8 cellular contexts compared by ENCODE assay signal in the genomic region with DNA sequence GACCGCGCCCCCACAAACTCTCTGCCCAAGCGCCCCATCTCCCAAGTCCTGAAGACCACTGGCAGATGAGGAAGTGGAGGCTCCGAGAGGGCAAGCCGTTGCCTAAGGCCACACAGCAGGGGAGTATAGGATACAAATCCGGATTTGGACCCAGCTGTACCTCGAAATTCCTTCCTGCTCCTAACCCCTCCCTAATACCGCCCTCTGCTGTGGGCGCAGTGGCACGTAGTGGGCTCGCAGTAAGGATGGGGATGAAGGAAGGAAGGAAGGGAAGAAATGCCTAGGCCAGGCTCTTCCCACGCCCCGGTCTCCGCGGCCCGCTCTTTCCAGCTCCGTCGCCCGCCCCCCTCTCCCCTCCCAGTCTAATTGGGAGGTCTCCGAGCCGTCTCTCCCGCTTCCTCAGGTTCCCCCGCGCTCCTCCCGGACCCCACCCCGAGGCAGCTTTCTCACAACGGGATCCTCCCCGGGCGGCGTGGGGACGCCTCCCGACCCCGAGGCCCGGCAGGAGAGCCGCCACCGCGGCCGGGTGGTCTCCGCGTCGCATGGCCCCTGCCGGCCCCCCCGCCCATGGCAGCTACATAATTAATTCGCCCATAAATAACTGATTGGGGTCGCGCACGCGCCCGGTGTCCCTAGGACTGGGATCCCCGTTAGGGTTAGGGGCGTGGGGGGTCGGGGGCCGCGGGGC.
DNase-seq lines count a peak whose midpoint lies in the region; ATAC-seq, FAIRE-seq and TF ChIP-seq lines count a peak whose summit lies in the region.

No MANE protein-coding gene starts in this region.

- H3K9me3 Mint-ChIP-seq in CD8-positive, alpha-beta T cell: no peaks in the 10 kb centered on the region

- H3F3A ChIP-seq in neural cell (ENCODE audit: insufficient read depth, low read length, poor library complexity, severe bottlenecking): no peaks in the 10 kb centered on the region

- no peak for ATAC-seq in CD8-positive, alpha-beta T cell
- ATAC-seq in esophagus mucosa (peak; percentile 8), GM21423 (IDR thresholded peaks at IDR 0.05; ENCODE audit: unreplicated experiment) (no peak)

- peak overlapping the region; percentile 19 for H3K4me2 ChIP-seq in neural cell (ENCODE audit: low read length)

- FAIRE-seq in RCC 7860 (lab: Jason Lieb, UNC): no peak

- no peak for DNase-seq in CD8-positive, alpha-beta T cell
- peak; percentile 22 for DNase-seq in RCC 7860 (ENCODE audit: low spot score)
- no peak for DNase-seq in SW 1271 (lab: John Stamatoyannopoulos, UW)
- DNase-seq in NCI-H187 (lab: John Stamatoyannopoulos, UW): no peak
- no peak for DNase-seq in NCI-H146 (lab: John Stamatoyannopoulos, UW)

- no peak overlapping the region for H3K27ac ChIP-seq in CD8-positive, alpha-beta T cell (ENCODE audit: low read depth, low read length)
- H3K27ac ChIP-seq in neural cell (ENCODE audit: low read length): peak overlapping the region; percentile 71

- no peak for TF ChIP-seq CTCF in CD8-positive, alpha-beta T cell (IDR thresholded peaks at IDR 0.05)
- no peak for TF ChIP-seq CTCF in neural cell (IDR thresholded peaks at IDR 0.05; ENCODE audit: poor library complexity, severe bottlenecking)

- CTCF ChIA-PET in CD8-positive, alpha-beta T cell (lab: Charles Lee): no interaction called here

- no peaks in the 10 kb centered on the region for H3K79me2 ChIP-seq in neural cell (replicated peaks; ENCODE audit: insufficient read depth, low read length)

- TF ChIP-seq RAD21 in neural cell (conservative IDR thresholded peaks at IDR 0.05): no peak

- POLR2A ChIA-PET in CD8-positive, alpha-beta T cell (lab: Charles Lee): interaction anchor here (1.0 kb wide), 1 partner anchor 98 kb away, joined by 3 read pairs; no protein-coding TSS in a partner anchor

- no peak overlapping the region for H2AFZ ChIP-seq in neural cell (ENCODE audit: low read depth, low read length)

- H3K36me3 ChIP-seq in CD8-positive, alpha-beta T cell (ENCODE audit: insufficient read depth, low read length): no peaks in the 10 kb centered on the region
- no peaks in the 10 kb centered on the region for H3K36me3 ChIP-seq in neural cell (ENCODE audit: insufficient read depth, low read length)

- peak overlapping the region; percentile 79 for H3K9ac ChIP-seq in neural cell (ENCODE audit: low read length)

- no peaks in the 10 kb centered on the region for H3K27me3 Mint-ChIP-seq in CD8-positive, alpha-beta T cell (ENCODE audit: low read depth)

- peak overlapping the region; percentile 30 for H3K4me3 ChIP-seq in CD8-positive, alpha-beta T cell (ENCODE audit: low read depth, low read length)
- peak overlapping the region; percentile 63 for H3K4me3 ChIP-seq in neural cell (ENCODE audit: low read length)

- no peaks in the 10 kb centered on the region for H3K36me3 Mint-ChIP-seq in CD8-positive, alpha-beta T cell

- peaks cover 13% of the 10 kb centered on the region for H3K4me1 Mint-ChIP-seq in CD8-positive, alpha-beta T cell (ENCODE audit: low read depth)

- no peak for TF ChIP-seq EP300 in neural cell (conservative IDR thresholded peaks at IDR 0.05; ENCODE audit: poor library complexity, severe bottlenecking)

- intact Hi-C loops in CD8-positive, alpha-beta T cell (cut with DNase I, micrococcal nuclease): no loop called here

- H3K27ac Mint-ChIP-seq in CD8-positive, alpha-beta T cell: no peak overlapping the region

- H3K4me3 Mint-ChIP-seq in CD8-positive, alpha-beta T cell: peak overlapping the region; percentile 67

- H3K4me1 ChIP-seq in CD8-positive, alpha-beta T cell (ENCODE audit: insufficient read depth, low read length): peaks cover 25% of the 10 kb centered on the region

- no peaks in the 10 kb centered on the region for H3K9me2 ChIP-seq in neural cell (ENCODE audit: insufficient read depth, low read length)

- no peaks in the 10 kb centered on the region for H3K9me3 ChIP-seq in CD8-positive, alpha-beta T cell (ENCODE audit: low read length)
- no peaks in the 10 kb centered on the region for H3K9me3 ChIP-seq in neural cell (ENCODE audit: low read length)

- peaks cover 3% of the 10 kb centered on the region for H3K27me3 ChIP-seq in CD8-positive, alpha-beta T cell (ENCODE audit: insufficient read depth, low read length)
- H3K27me3 ChIP-seq in neural cell (ENCODE audit: insufficient read depth, low read depth, low read length): no peaks in the 10 kb centered on the region

- no peaks in the 10 kb centered on the region for H4K20me1 ChIP-seq in neural cell (ENCODE audit: insufficient read depth)

TF ChIP-seq in neural cell, 6 proteins besides CTCF, POLR2A, EP300 and RAD21:
- peak; percentile 25 for TF ChIP-seq SMC3 (conservative IDR thresholded peaks at IDR 0.05; ENCODE audit: poor library complexity)
- TF ChIP-seq, protein P1, sequence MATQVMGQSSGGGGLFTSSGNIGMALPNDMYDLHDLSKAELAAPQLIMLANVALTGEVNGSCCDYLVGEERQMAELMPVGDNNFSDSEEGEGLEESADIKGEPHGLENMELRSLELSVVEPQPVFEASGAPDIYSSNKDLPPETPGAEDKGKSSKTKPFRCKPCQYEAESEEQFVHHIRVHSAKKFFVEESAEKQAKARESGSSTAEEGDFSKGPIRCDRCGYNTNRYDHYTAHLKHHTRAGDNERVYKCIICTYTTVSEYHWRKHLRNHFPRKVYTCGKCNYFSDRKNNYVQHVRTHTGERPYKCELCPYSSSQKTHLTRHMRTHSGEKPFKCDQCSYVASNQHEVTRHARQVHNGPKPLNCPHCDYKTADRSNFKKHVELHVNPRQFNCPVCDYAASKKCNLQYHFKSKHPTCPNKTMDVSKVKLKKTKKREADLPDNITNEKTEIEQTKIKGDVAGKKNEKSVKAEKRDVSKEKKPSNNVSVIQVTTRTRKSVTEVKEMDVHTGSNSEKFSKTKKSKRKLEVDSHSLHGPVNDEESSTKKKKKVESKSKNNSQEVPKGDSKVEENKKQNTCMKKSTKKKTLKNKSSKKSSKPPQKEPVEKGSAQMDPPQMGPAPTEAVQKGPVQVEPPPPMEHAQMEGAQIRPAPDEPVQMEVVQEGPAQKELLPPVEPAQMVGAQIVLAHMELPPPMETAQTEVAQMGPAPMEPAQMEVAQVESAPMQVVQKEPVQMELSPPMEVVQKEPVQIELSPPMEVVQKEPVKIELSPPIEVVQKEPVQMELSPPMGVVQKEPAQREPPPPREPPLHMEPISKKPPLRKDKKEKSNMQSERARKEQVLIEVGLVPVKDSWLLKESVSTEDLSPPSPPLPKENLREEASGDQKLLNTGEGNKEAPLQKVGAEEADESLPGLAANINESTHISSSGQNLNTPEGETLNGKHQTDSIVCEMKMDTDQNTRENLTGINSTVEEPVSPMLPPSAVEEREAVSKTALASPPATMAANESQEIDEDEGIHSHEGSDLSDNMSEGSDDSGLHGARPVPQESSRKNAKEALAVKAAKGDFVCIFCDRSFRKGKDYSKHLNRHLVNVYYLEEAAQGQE (IDR thresholded peaks at IDR 0.05; ENCODE audit: borderline replicate concordance): no peak
